ENCODE assay signal across 25 cellular contexts in the genomic region with DNA sequence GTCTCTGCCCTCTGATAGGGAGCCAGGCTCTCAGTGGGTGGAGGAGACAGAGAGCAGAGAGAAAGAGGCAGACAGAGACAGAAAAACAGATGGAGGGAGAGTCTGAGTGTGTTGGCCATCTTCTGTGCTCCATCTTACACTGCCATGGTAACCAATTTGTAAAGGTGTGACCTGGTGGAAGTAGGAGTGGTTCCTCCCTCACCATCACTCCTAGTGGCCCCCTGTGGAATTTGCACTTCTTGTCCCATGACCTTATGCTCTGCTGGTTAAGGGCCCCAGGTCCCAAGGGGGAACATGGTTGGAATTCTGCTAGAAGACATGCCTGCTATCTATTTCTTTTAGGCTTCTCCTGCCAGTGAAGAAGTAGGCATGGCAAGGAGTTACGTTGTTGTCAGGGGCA.
DNase-seq lines count a peak whose midpoint lies in the region; ATAC-seq, FAIRE-seq and TF ChIP-seq lines count a peak whose summit lies in the region.
"Had no signal": no experiment of that assay in that cellular context is flagged by ENCODE, and none has a peak within 500 bp of the region (broad histone marks: within the 10 kb centered on the region; RNA-seq: fewer than 3 reads in every experiment).

No MANE protein-coding gene starts in this region.

- H2BK15ac ChIP-seq in mesendoderm (replicated peaks; ENCODE audit: low read depth), result no peak overlapping the region

- no peak overlapping the region for H3K27ac ChIP-seq in mesendoderm (ENCODE audit: low read depth, low read length)
- no peak overlapping the region for H3K27ac ChIP-seq in HepG2 (ENCODE audit: extremely low read length, insufficient read depth, low read length)

- no peak overlapping the region for H3K27ac Mint-ChIP-seq in WTC11
- H3K27ac Mint-ChIP-seq: T-helper 1 cell treated with Interleukin-12 subunit alpha and Interleukin-12 subunit beta and Interleukin-4 antibody, amounts not matched to agents 30 μg/mL and 1 μg/mL, for 36 hours had no signal

- H2BK120ac ChIP-seq in mesendoderm (ENCODE audit: low read depth, low read length), result no peak overlapping the region

- no peak overlapping the region for H4K5ac ChIP-seq in mesendoderm (ENCODE audit: low read length)

- no peaks in the 10 kb centered on the region for H3K79me2 ChIP-seq in mesendoderm (ENCODE audit: control insufficient read depth, insufficient read depth, low read length)
- no peaks in the 10 kb centered on the region for H3K79me2 ChIP-seq in HepG2 (ENCODE audit: insufficient read depth, low read length)

- H3K4me1 Mint-ChIP-seq in WTC11, result peaks cover 13% of the 10 kb centered on the region

- H2AK5ac ChIP-seq in mesendoderm (ENCODE audit: low read length), result no peak overlapping the region

- no peak for FAIRE-seq in HepG2 (lab: Jason Lieb, UNC)
- FAIRE-seq: H54 had no signal

- no TSS peak for BruUV-seq in HepG2 (replicated peaks; lab: Mats Ljungman, UMichigan)

- H3K9me3 Mint-ChIP-seq in WTC11, result peaks cover 35% of the 10 kb centered on the region
- H3K9me3 Mint-ChIP-seq: T-helper 1 cell treated with Interleukin-12 subunit alpha and Interleukin-12 subunit beta and Interleukin-4 antibody, amounts not matched to agents 30 μg/mL and 1 μg/mL, for 36 hours had no signal

- H3K4me1 ChIP-seq in mesendoderm (ENCODE audit: control insufficient read depth, low read depth, low read length) (peaks cover 3% of the 10 kb centered on the region), HepG2 (ENCODE audit: insufficient read depth, low read length) (no peaks in the 10 kb centered on the region)

- WGBS in mesendoderm (ENCODE audit: extremely low coverage, insufficient coverage, low lambda C conversion rate), result no CpG with 5 or more reads among the region's 1 CpG
- WGBS in HepG2 (ENCODE audit: low lambda C conversion rate), result 0% methylated on average over 1 of the region's 1 CpG

- POLR2A ChIA-PET in WTC11 (lab: Charles Lee) (no interaction called here), HepG2 (lab: Yijun Ruan, JAX) (no interaction called here)

- no peak overlapping the region for H3K9ac ChIP-seq in mesendoderm (ENCODE audit: low read length)
- no peak overlapping the region for H3K9ac ChIP-seq in HepG2 (ENCODE audit: insufficient read depth, low read depth, low read length)
- H3K9ac ChIP-seq: SK-N-SH had no signal

- intact Hi-C loops in HepG2 (cut with micrococcal nuclease; ENCODE audit: unreplicated experiment), result no loop called here

- H3K79me1 ChIP-seq in mesendoderm (ENCODE audit: low read length), result no peaks in the 10 kb centered on the region

- no peaks in the 10 kb centered on the region for H3K36me3 ChIP-seq in GM06990 (ENCODE audit: control insufficient read depth, insufficient read depth, low read length)
- H3K36me3 ChIP-seq in mesendoderm (ENCODE audit: control insufficient read depth, insufficient read depth, low read length), result no peaks in the 10 kb centered on the region
- H3K36me3 ChIP-seq in HepG2 (replicated peaks in 1 of 2; ENCODE audit: control insufficient read depth in 1 of 2, insufficient read depth in 2 of 2, low read length in 2 of 2), result no peaks in the 10 kb centered on the region
- H3K36me3 ChIP-seq: MG63 had no signal

- DNase-seq in GM06990 (ENCODE audit: extremely low read depth, insufficient read length) (no peak), WTC11 (ENCODE audit: low spot score) (no peak), mesendoderm (peak; percentile 45), NCI-H1930 (lab: John Stamatoyannopoulos, UW) (no peak), HepG2 (ENCODE audit: low spot score) (no peak)
- DNase-seq: Calu3; IMR-90; KG1; MG63; NCI-H1092; NCI-H1417 treated with DMSO at 0.1 percent for 48 hours; NCI-H1694 treated with DMSO at 0.1 percent for 48 hours; NCI-H2081 treated with DMSO at 0.1 percent for 48 hours; NCI-H2171 treated with DMSO at 0.1 percent for 48 hours; NCI-H524 treated with DMSO at 0.1 percent for 48 hours; NCI-H774; NK-92 treated with Interleukin-12 subunit alpha and Interleukin-12 subunit beta, amount 100 ng/mL, for 24 hours; PC-3; SK-N-SH; SW 1271 had no signal

- no peak for TF ChIP-seq EP300 in HepG2 (IDR thresholded peaks at IDR 0.05; ENCODE audit: low read depth in 2 of 2, low read length in 2 of 2)
- TF ChIP-seq EP300 in HepG2 (CRISPR knock-in tag; IDR thresholded peaks at IDR 0.05; ENCODE audit: borderline replicate concordance), result no peak

- no peak overlapping the region for H3K56ac ChIP-seq in mesendoderm (ENCODE audit: low read length)

- H3K23ac ChIP-seq in mesendoderm (ENCODE audit: low read length), result no peak overlapping the region

- no peak overlapping the region for H3K4me3 ChIP-seq in GM06990 (replicated peaks; ENCODE audit: low read depth, low read length)
- H3K4me3 ChIP-seq in mesendoderm (ENCODE audit: low read length), result no peak overlapping the region
- H3K4me3 ChIP-seq in HepG2 (replicated peaks in 1 of 3; ENCODE audit: insufficient read depth in 1 of 3, low read depth in 2 of 3, low read length in 3 of 3), result no peak overlapping the region
- H3K4me3 ChIP-seq: MG63 had no signal

- H3K36me3 Mint-ChIP-seq in WTC11, result peaks cover 3% of the 10 kb centered on the region; the same call in 1 of the 2 replicates

- TF ChIP-seq RAD21 in HepG2 (CRISPR knock-in tag; IDR thresholded peaks at IDR 0.05), result no peak

- no peak overlapping the region for H3K4me3 Mint-ChIP-seq in WTC11
- H3K4me3 Mint-ChIP-seq: T-helper 1 cell treated with Interleukin-12 subunit alpha and Interleukin-12 subunit beta and Interleukin-4 antibody, amounts not matched to agents 30 μg/mL and 1 μg/mL, for 36 hours had no signal

- no peaks in the 10 kb centered on the region for H4K20me1 ChIP-seq in HepG2 (ENCODE audit: insufficient read depth, low read length)

- H2AFZ ChIP-seq in HepG2 (ENCODE audit: low read length), result no peak overlapping the region

- no peak overlapping the region for H3K18ac ChIP-seq in mesendoderm (ENCODE audit: low read length)

- H2BK5ac ChIP-seq in mesendoderm (ENCODE audit: low read length), result no peak overlapping the region

- H3K4ac ChIP-seq in mesendoderm (ENCODE audit: low read depth, low read length), result no peak overlapping the region

- H3K4me2 ChIP-seq in mesendoderm (ENCODE audit: low read length), result no peak overlapping the region
- H3K4me2 ChIP-seq in HepG2 (ENCODE audit: low read depth, low read length), result no peak overlapping the region
- H3K4me2 ChIP-seq: SK-N-SH had no signal

- ATAC-seq in WTC11, result peak; percentile 65
- no peak for ATAC-seq in GM19452 (IDR thresholded peaks at IDR 0.05; ENCODE audit: unreplicated experiment)
- ATAC-seq in HepG2, result no peak
- ATAC-seq in HG02840 (IDR thresholded peaks at IDR 0.05; ENCODE audit: low FRiP score, unreplicated experiment), result no peak
- ATAC-seq: PC-3 had no signal

- no peaks in the 10 kb centered on the region for H3K9me3 ChIP-seq in HepG2 (ENCODE audit: low read length)
- H3K9me3 ChIP-seq: MG63, SK-N-SH had no signal

- no peak for TF ChIP-seq POLR2A in HepG2 (IDR thresholded peaks at IDR 0.05; ENCODE audit: insufficient read depth in 1 of 2, low read depth in 2 of 2, low read length in 2 of 2)

- CTCF ChIA-PET in WTC11 (lab: Charles Lee), result no interaction called here
- CTCF ChIA-PET in HepG2 (lab: Yijun Ruan, JAX; ENCODE audit: low intra/inter-chr PET ratio, low total read pairs), result no interaction called here

- no peak overlapping the region for H4K8ac ChIP-seq in mesendoderm (ENCODE audit: low read depth, low read length)

- H3K27me3 Mint-ChIP-seq in WTC11 (ENCODE audit: low read depth), result peaks cover 2% of the 10 kb centered on the region; the same call in 1 of the 2 replicates

- in situ Hi-C loops in HepG2 (cut with HindIII; ENCODE audit: extremely low pct_ligation_motif_present, low pct_unique_long_range_greater_than_20kb), result no loop called here

- H3K27me3 ChIP-seq in GM06990 (replicated peaks; ENCODE audit: control insufficient read depth, insufficient read depth, low read length) (no peaks in the 10 kb centered on the region), mesendoderm (ENCODE audit: insufficient read depth, low read length, poor library complexity) (no peaks in the 10 kb centered on the region), HepG2 (ENCODE audit: control insufficient read depth in 1 of 2, insufficient read depth in 2 of 2, low read length in 2 of 2) (no peaks in the 10 kb centered on the region)
- H3K27me3 ChIP-seq: MG63 had no signal

- TF ChIP-seq CTCF in GM06990 (IDR thresholded peaks at IDR 0.05; ENCODE audit: insufficient read depth, low read length, poor library complexity, severe bottlenecking), result peak; percentile 11
- TF ChIP-seq CTCF in GM12873 (IDR thresholded peaks at IDR 0.05; ENCODE audit: insufficient read depth, low read depth, low read length, missing control alignments), result peak; percentile 41
- no peak for TF ChIP-seq CTCF in WTC11 (IDR thresholded peaks at IDR 0.05)
- TF ChIP-seq CTCF in HepG2 (CRISPR knock-in tag; IDR thresholded peaks at IDR 0.05), result no peak

TF ChIP-seq in WTC11, 78 proteins besides CTCF, POLR2A, EP300 and RAD21 (continues in another document):
- TF ChIP-seq CREM (CRISPR knock-in tag; IDR thresholded peaks at IDR 0.05), result no peak
- no peak for TF ChIP-seq MLX (CRISPR knock-in tag; IDR thresholded peaks at IDR 0.05)
- no peak for TF ChIP-seq ZNF671 (CRISPR knock-in tag; IDR thresholded peaks at IDR 0.05)

TF ChIP-seq in HepG2, 621 proteins besides CTCF, POLR2A, EP300 and RAD21:
- TF ChIP-seq JUN (CRISPR knock-in tag; IDR thresholded peaks at IDR 0.05) (no peak), ATF1 (CRISPR knock-in tag; IDR thresholded peaks at IDR 0.05) (no peak), CCDC6 (CRISPR knock-in tag; IDR thresholded peaks at IDR 0.05) (no peak)

Comparison
In these comparisons a context has a peak if more than half of its experiments do, and no peak if none do; other contexts are left out.
1. CTCF ChIP-seq: peak in GM06990 (single experiment) and GM12873 (single experiment); none in WTC11 (single experiment) and HepG2 (single experiment).